ENCODE assay signal across 21 cellular contexts in the genomic region with DNA sequence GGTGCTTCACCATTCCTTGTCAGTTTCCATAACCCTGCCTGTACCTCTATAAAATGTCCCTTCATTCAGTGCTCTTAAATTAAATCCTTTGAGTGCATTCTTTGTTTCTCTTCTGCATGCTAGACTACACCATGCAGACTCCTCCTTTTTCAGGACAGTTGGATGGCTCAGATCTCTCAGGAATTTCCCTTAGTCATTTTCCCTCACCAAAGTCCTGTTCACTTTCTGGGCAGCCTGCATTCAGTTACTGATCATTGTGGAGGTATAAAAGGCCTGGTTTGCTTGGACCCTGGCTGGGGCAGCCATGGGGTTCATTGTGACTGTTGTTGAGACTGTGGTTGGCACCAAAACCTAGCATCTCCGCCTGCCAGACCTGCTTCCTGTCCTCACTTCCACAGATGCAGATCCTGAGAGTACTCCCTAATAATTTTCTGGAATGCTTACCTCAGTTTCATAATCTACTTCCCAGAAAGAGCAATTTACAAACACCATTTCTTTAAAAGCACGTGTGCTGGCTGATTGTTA.
DNase-seq lines count a peak whose midpoint lies in the region; ATAC-seq, FAIRE-seq and TF ChIP-seq lines count a peak whose summit lies in the region.
"Had no signal": no experiment of that assay in that cellular context is flagged by ENCODE, and none has a peak within 500 bp of the region (broad histone marks: within the 10 kb centered on the region; RNA-seq: fewer than 3 reads in every experiment).

No MANE protein-coding gene starts in this region.

- no peak overlapping the region for H3K27ac ChIP-seq in H1 (ENCODE audit: low read depth, low read length)
- H3K27ac ChIP-seq in mesendoderm (ENCODE audit: low read depth, low read length) = no peak overlapping the region
- H3K27ac ChIP-seq: PC-9 had no signal

- no peak for ATAC-seq in GM18505 (IDR thresholded peaks at IDR 0.05; ENCODE audit: unreplicated experiment)
- ATAC-seq: activated CD4-positive, alpha-beta T cell treated with anti-CD3 and anti-CD28 coated beads for 36 hours; GM12878; HepG2 had no signal

- H2BK15ac ChIP-seq in H1 (ENCODE audit: low read length) (no peak overlapping the region), mesendoderm (replicated peaks; ENCODE audit: low read depth) (no peak overlapping the region)

- no peak overlapping the region for H3K9ac ChIP-seq in H1 (replicated peaks in 1 of 4; ENCODE audit: extremely low read depth in 1 of 4, low read depth in 3 of 4, low read length in 3 of 4)
- H3K9ac ChIP-seq in mesendoderm (ENCODE audit: low read length) = no peak overlapping the region

- H3K23ac ChIP-seq in H1 (ENCODE audit: insufficient read length) = no peak overlapping the region
- H3K23ac ChIP-seq in mesendoderm (ENCODE audit: low read length) = no peak overlapping the region

- POLR2A ChIA-PET in H1 (lab: Charles Lee; ENCODE audit: partially characterized antibody) = no interaction called here

- H3K79me1 ChIP-seq in H1 (ENCODE audit: low read depth, low read length) (no peaks in the 10 kb centered on the region), mesendoderm (ENCODE audit: low read length) (no peaks in the 10 kb centered on the region)

- H3K4me3 ChIP-seq in H1 (ENCODE audit: extremely low read depth in 1 of 4, insufficient read depth in 2 of 4, low read depth in 3 of 4, low read length in 4 of 4) = no peak overlapping the region
- no peak overlapping the region for H3K4me3 ChIP-seq in mesendoderm (ENCODE audit: low read length)
- H3K4me3 ChIP-seq: GM12878, lung, PC-9 had no signal

- H4K8ac ChIP-seq in H1 (ENCODE audit: extremely low read depth, insufficient read depth, low read length) (no peak overlapping the region), mesendoderm (ENCODE audit: low read depth, low read length) (no peak overlapping the region)

- TF ChIP-seq CTCF in HFFc6 (IDR thresholded peaks at IDR 0.05) (no peak), H1 (IDR thresholded peaks at IDR 0.05; ENCODE audit: control extremely low read depth in 1 of 3, insufficient read depth in 1 of 3, low read depth in 1 of 3, low read length in 3 of 3) (no peak), glutamatergic neuron (IDR thresholded peaks at IDR 0.05; ENCODE audit: partially characterized antibody, unreplicated experiment) (no peak)

- no peak overlapping the region for H4K5ac ChIP-seq in H1 (ENCODE audit: insufficient read length, low read depth, low read length)
- H4K5ac ChIP-seq in mesendoderm (ENCODE audit: low read length) = no peak overlapping the region

- H2AFZ ChIP-seq in H1 (ENCODE audit: low read length) = 0 out of 2 replicates have a peak overlapping the region, but pooled peaks have one; percentile 49
- H2AFZ ChIP-seq: PC-9 had no signal

- H2BK120ac ChIP-seq in H1 (replicated peaks; ENCODE audit: low read depth, low read length) (no peak overlapping the region), mesendoderm (ENCODE audit: low read depth, low read length) (no peak overlapping the region)

- H3K23me2 ChIP-seq in H1 (ENCODE audit: low read depth, low read length) = no peaks in the 10 kb centered on the region

- H3K79me2 ChIP-seq in H1 (ENCODE audit: control insufficient read depth in 1 of 2, insufficient read depth in 2 of 2, low read length in 2 of 2) (no peaks in the 10 kb centered on the region), mesendoderm (ENCODE audit: control insufficient read depth, insufficient read depth, low read length) (no peaks in the 10 kb centered on the region)

- no peak for TF ChIP-seq EP300 in H1 (IDR thresholded peaks at IDR 0.05; ENCODE audit: borderline replicate concordance in 1 of 2, low read depth in 2 of 2, low read length in 2 of 2)

- H4K91ac ChIP-seq in H1 (replicated peaks; ENCODE audit: insufficient read length, low read length) = no peak overlapping the region

- TF ChIP-seq RAD21 in H1 (IDR thresholded peaks at IDR 0.05 in 1 of 2, conservative IDR thresholded peaks at IDR 0.05 in 1 of 2; ENCODE audit: low read depth in 2 of 2, low read length in 2 of 2) = no peak

- H3K36me3 ChIP-seq in H1 (ENCODE audit: control insufficient read depth in 2 of 4, insufficient read depth in 4 of 4, low read length in 3 of 4) (no peaks in the 10 kb centered on the region), mesendoderm (ENCODE audit: control insufficient read depth, insufficient read depth, low read length) (no peaks in the 10 kb centered on the region)

- H3K27me3 ChIP-seq in H1 (replicated peaks in 1 of 4; ENCODE audit: control insufficient read depth in 3 of 4, extremely low read depth in 1 of 4, insufficient read depth in 3 of 4, low read length in 3 of 4) (no peaks in the 10 kb centered on the region), mesendoderm (ENCODE audit: insufficient read depth, low read length, poor library complexity) (no peaks in the 10 kb centered on the region)

- H2BK20ac ChIP-seq in H1 (ENCODE audit: low read length) = no peak overlapping the region

- H3K4me1 Mint-ChIP-seq in HFFc6 (ENCODE audit: low read depth) (peaks cover 21% of the 10 kb centered on the region), glutamatergic neuron (ENCODE audit: low read depth, unreplicated experiment) (peaks cover 2% of the 10 kb centered on the region)
- H3K4me1 Mint-ChIP-seq: activated CD4-positive, alpha-beta T cell treated with anti-CD3 and anti-CD28 coated beads for 36 hours; natural killer cell had no signal

- no peaks in the 10 kb centered on the region for H4K20me1 ChIP-seq in H1 (replicated peaks in 1 of 2; ENCODE audit: control insufficient read depth in 1 of 2, insufficient read depth in 2 of 2, low read length in 2 of 2)

- H2BK12ac ChIP-seq in H1 (ENCODE audit: low read depth, low read length) = no peak overlapping the region

- H2BK5ac ChIP-seq in H1 (ENCODE audit: low read depth, low read length) (no peak overlapping the region), mesendoderm (ENCODE audit: low read length) (no peak overlapping the region)

- H3K27ac Mint-ChIP-seq in HFFc6 = peak overlapping the region; percentile 80
- no peak overlapping the region for H3K27ac Mint-ChIP-seq in glutamatergic neuron (ENCODE audit: unreplicated experiment)
- H3K27ac Mint-ChIP-seq: activated CD4-positive, alpha-beta T cell treated with anti-CD3 and anti-CD28 coated beads for 36 hours; natural killer cell had no signal

- H3K4ac ChIP-seq in H1 (replicated peaks; ENCODE audit: insufficient read length, low read depth, low read length) = no peak overlapping the region
- no peak overlapping the region for H3K4ac ChIP-seq in mesendoderm (ENCODE audit: low read depth, low read length)

- CTCF ChIA-PET in H1 (lab: Charles Lee; ENCODE audit: partially characterized antibody) = no interaction called here

- no peak overlapping the region for H3K14ac ChIP-seq in H1 (ENCODE audit: insufficient read length)

- H3K18ac ChIP-seq in H1 (ENCODE audit: extremely low read depth, low read length) (no peak overlapping the region), mesendoderm (ENCODE audit: low read length) (no peak overlapping the region)

- H3K4me1 ChIP-seq in H1 (replicated peaks in 1 of 4; ENCODE audit: control insufficient read depth in 3 of 4, insufficient read depth in 4 of 4, low read length in 3 of 4) = no peaks in the 10 kb centered on the region
- H3K4me1 ChIP-seq in mesendoderm (ENCODE audit: control insufficient read depth, low read depth, low read length) = no peaks in the 10 kb centered on the region

- no peak overlapping the region for H3K4me2 ChIP-seq in H1 (ENCODE audit: insufficient read depth in 1 of 2, low read depth in 2 of 2, low read length in 2 of 2)
- H3K4me2 ChIP-seq in mesendoderm (ENCODE audit: low read length) = no peak overlapping the region
- H3K4me2 ChIP-seq: PC-9 had no signal

- H3K36me3 Mint-ChIP-seq in HFFc6 (ENCODE audit: low read depth) (no peaks in the 10 kb centered on the region), glutamatergic neuron (ENCODE audit: unreplicated experiment) (peaks cover 4% of the 10 kb centered on the region)
- H3K36me3 Mint-ChIP-seq: natural killer cell had no signal

- H3K27me3 Mint-ChIP-seq in HFFc6 (ENCODE audit: insufficient read depth) (no peaks in the 10 kb centered on the region), glutamatergic neuron (ENCODE audit: unreplicated experiment) (no peaks in the 10 kb centered on the region)

- peak overlapping the region; percentile 30; the same call in 1 of the 2 replicates for H3K4me3 Mint-ChIP-seq in HFFc6
- no peak overlapping the region for H3K4me3 Mint-ChIP-seq in glutamatergic neuron (ENCODE audit: unreplicated experiment)
- H3K4me3 Mint-ChIP-seq: activated CD4-positive, alpha-beta T cell treated with anti-CD3 and anti-CD28 coated beads for 36 hours; natural killer cell had no signal

- DNase-seq in AG08395 (ENCODE audit: low spot score) (peak; percentile 78), HFFc6 (peak; percentile 56), H1 (ENCODE audit: low read depth in 1 of 2, low spot score in 2 of 2) (no peak), mesendoderm (peak; percentile 9), AML-193 (lab: John Stamatoyannopoulos, UW) (no peak), glutamatergic neuron (no peak), anterior cingulate cortex (lab: John Stamatoyannopoulos, UW) (no peak)
- DNase-seq: activated CD4-positive, alpha-beta T cell treated with anti-CD3 and anti-CD28 coated beads for 36 hours; activated CD8-positive, alpha-beta memory T cell treated with anti-CD3 and anti-CD28 coated beads, Interleukin-2, amount 50 U/mL, for 48 hours; aorta; natural killer cell; NCI-H2029 treated with DMSO at 0.1 percent for 48 hours; NCI-H524; PC-9; stimulated activated naive CD4-positive, alpha-beta T cell; trophoblast cell had no signal

- H3K56ac ChIP-seq in H1 (replicated peaks; ENCODE audit: insufficient read length, low read depth, low read length) (no peak overlapping the region), mesendoderm (ENCODE audit: low read length) (no peak overlapping the region)

- no peak overlapping the region for H2AK5ac ChIP-seq in H1 (ENCODE audit: low read depth, low read length)
- H2AK5ac ChIP-seq in mesendoderm (ENCODE audit: low read length) = no peak overlapping the region

- H3K9me3 Mint-ChIP-seq in HFFc6 (peaks cover 10% of the 10 kb centered on the region; the same call in 1 of the 2 replicates), glutamatergic neuron (ENCODE audit: unreplicated experiment) (peaks cover 2% of the 10 kb centered on the region)
- H3K9me3 Mint-ChIP-seq: natural killer cell had no signal

- H3K9me3 ChIP-seq in H1 (ENCODE audit: insufficient read depth in 2 of 2, low read depth in 1 of 2, low read length in 1 of 2) = no peaks in the 10 kb centered on the region

- TF ChIP-seq POLR2A in H1 (IDR thresholded peaks at IDR 0.05; ENCODE audit: control extremely low read depth in 1 of 2, low read depth in 2 of 2, low read length in 2 of 2) (no peak), GM18505 (IDR thresholded peaks at IDR 0.05; ENCODE audit: borderline replicate concordance, extremely low read depth, insufficient read depth, insufficient read length) (no peak)

- no peak for FAIRE-seq in H1 (lab: Jason Lieb, UNC)
- FAIRE-seq: A204.1, GM12878, HepG2 had no signal

- 95% methylated on average over 2 of the region's 2 CpGs; no CpG with 5 or more reads in 1 of the 2 experiments for WGBS in H1 (ENCODE audit: extremely low coverage in 1 of 2, insufficient coverage in 1 of 2, insufficient read length in 1 of 2, insufficient replicate concordance in 2 of 2, low coverage in 1 of 2, low lambda C conversion rate in 2 of 2, missing lambda C conversion rate in 1 of 2), 2 experiments
- WGBS in mesendoderm (ENCODE audit: extremely low coverage, insufficient coverage, low lambda C conversion rate) = no CpG with 5 or more reads among the region's 2 CpGs

Comparison
In these comparisons a context has a peak if more than half of its experiments do, and no peak if none do; other contexts are left out.
1. DNase-seq: peak in AG08395 (single experiment), HFFc6 (single experiment) and mesendoderm (single experiment); none in H1 (0 of 2), AML-193 (0 of 2), glutamatergic neuron (single experiment) and anterior cingulate cortex (0 of 58).